Comparison of ENCODE assay signal across 27 cellular contexts in the genomic region with DNA sequence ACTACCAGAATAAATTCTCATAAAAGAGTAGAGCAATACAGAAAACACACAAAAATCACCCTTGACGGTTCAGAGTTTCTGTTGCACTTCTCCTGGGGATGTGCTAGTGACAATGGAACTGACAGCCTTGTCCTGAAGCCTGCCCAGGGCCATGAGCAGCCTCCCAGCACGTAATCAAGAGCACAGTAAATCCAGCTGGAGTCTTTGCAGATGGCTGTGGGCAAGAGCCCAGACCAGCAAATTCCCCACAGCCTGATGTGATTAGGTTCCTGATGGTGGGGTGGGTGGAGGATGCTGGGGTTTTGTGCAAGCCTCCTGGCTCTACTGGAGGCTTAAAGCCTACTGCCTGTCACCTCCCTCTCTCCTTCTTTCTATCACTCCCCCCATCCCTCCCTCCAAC. TPM values are rescaled to one million over a fixed set of nuclear protein-coding genes. Genes with fewer than 3 reads are reported as not detected.
"Had no signal": no experiment of that assay in that cellular context is flagged by ENCODE, and none has a peak within 500 bp of the region (broad histone marks: within the 10 kb centered on the region; RNA-seq: fewer than 3 reads in every experiment).

No MANE protein-coding gene starts in this region.

- H3K27ac Mint-ChIP-seq: activated CD4-positive, alpha-beta memory T cell treated with anti-CD3 and anti-CD28 coated beads, Interleukin-2, amount 10 ng/mL, durations not matched to agents 7 days and 5 days; activated CD8-positive, alpha-beta memory T cell treated with anti-CD3 and anti-CD28 coated beads, Interleukin-2, amount 10 ng/mL, durations not matched to agents 7 days and 5 days; activated naive CD8-positive, alpha-beta T cell treated with anti-CD3 and anti-CD28 coated beads, Interleukin-2, amount 10 ng/mL, durations not matched to agents 7 days and 5 days; activated T-helper 17 cell treated with anti-CD3 and anti-CD28 coated beads, Interleukin-2, amount 50 U/mL, for 72 hours; endodermal cell; immature natural killer cell; naive thymus-derived CD4-positive, alpha-beta T cell had no signal

- H3K4me3 Mint-ChIP-seq: activated CD4-positive, alpha-beta memory T cell treated with anti-CD3 and anti-CD28 coated beads, Interleukin-2, amount 10 ng/mL, durations not matched to agents 7 days and 5 days; activated CD8-positive, alpha-beta memory T cell treated with anti-CD3 and anti-CD28 coated beads, Interleukin-2, amount 10 ng/mL, durations not matched to agents 7 days and 5 days; activated naive CD8-positive, alpha-beta T cell treated with anti-CD3 and anti-CD28 coated beads, Interleukin-2, amount 10 ng/mL, durations not matched to agents 7 days and 5 days; activated T-helper 17 cell treated with anti-CD3 and anti-CD28 coated beads, Interleukin-2, amount 50 U/mL, for 72 hours; central memory CD8-positive, alpha-beta T cell; endodermal cell; immature natural killer cell; naive thymus-derived CD4-positive, alpha-beta T cell had no signal

- H3K4me1 Mint-ChIP-seq: activated CD4-positive, alpha-beta memory T cell treated with anti-CD3 and anti-CD28 coated beads, Interleukin-2, amount 10 ng/mL, durations not matched to agents 7 days and 5 days; activated CD8-positive, alpha-beta memory T cell treated with anti-CD3 and anti-CD28 coated beads, Interleukin-2, amount 10 ng/mL, durations not matched to agents 7 days and 5 days; activated naive CD8-positive, alpha-beta T cell treated with anti-CD3 and anti-CD28 coated beads, Interleukin-2, amount 10 ng/mL, durations not matched to agents 7 days and 5 days; activated T-helper 17 cell treated with anti-CD3 and anti-CD28 coated beads, Interleukin-2, amount 50 U/mL, for 72 hours; central memory CD8-positive, alpha-beta T cell; immature natural killer cell had no signal

- H3K9me3 ChIP-seq: colonic mucosa, heart right ventricle, prostate gland, tibial artery had no signal

- H3K4me1 ChIP-seq: colonic mucosa, prostate gland, tibial artery had no signal

- H3K36me3 Mint-ChIP-seq: activated CD8-positive, alpha-beta memory T cell treated with anti-CD3 and anti-CD28 coated beads, Interleukin-2, amount 10 ng/mL, durations not matched to agents 7 days and 5 days; activated naive CD8-positive, alpha-beta T cell treated with anti-CD3 and anti-CD28 coated beads, Interleukin-2, amount 10 ng/mL, durations not matched to agents 7 days and 5 days; immature natural killer cell; naive thymus-derived CD4-positive, alpha-beta T cell had no signal

- H3K36me3 ChIP-seq: brain microvascular endothelial cell, colonic mucosa, heart right ventricle, prostate gland, tibial artery had no signal

- H3K27ac ChIP-seq: brain microvascular endothelial cell, colonic mucosa, epithelial cell of prostate, heart right ventricle, prostate gland, skin epidermis, tibial artery had no signal

- H3K4me3 ChIP-seq: colonic mucosa, heart right ventricle, prostate gland, skin epidermis, tibial artery had no signal

- ATAC-seq: activated CD8-positive, alpha-beta memory T cell treated with anti-CD3 and anti-CD28 coated beads, Interleukin-2, amount 10 ng/mL, durations not matched to agents 7 days and 5 days; activated T-helper 17 cell treated with anti-CD3 and anti-CD28 coated beads, Interleukin-2, amount 50 U/mL, for 72 hours; naive thymus-derived CD4-positive, alpha-beta T cell; stimulated activated naive CD8-positive, alpha-beta T cell treated with anti-CD3 and anti-CD28 coated beads, Interleukin-15, Interleukin-2, amounts not matched to agents 100 U/mL and 50 U/mL, for 24 hours had no signal

- H3K9me3 Mint-ChIP-seq: activated CD4-positive, alpha-beta memory T cell treated with anti-CD3 and anti-CD28 coated beads, Interleukin-2, amount 10 ng/mL, durations not matched to agents 7 days and 5 days; activated naive CD8-positive, alpha-beta T cell treated with anti-CD3 and anti-CD28 coated beads, Interleukin-2, amount 10 ng/mL, durations not matched to agents 7 days and 5 days; activated T-helper 17 cell treated with anti-CD3 and anti-CD28 coated beads, Interleukin-2, amount 50 U/mL, for 72 hours; central memory CD8-positive, alpha-beta T cell; endodermal cell had no signal

- H3K27me3 ChIP-seq: brain microvascular endothelial cell, colonic mucosa had no signal

- DNase-seq: activated CD4-positive, alpha-beta memory T cell treated with anti-CD3 and anti-CD28 coated beads, Interleukin-2, amount 10 ng/mL, durations not matched to agents 7 days and 5 days; activated CD4-positive, alpha-beta T cell treated with anti-CD3 and anti-CD28 coated beads for 48 hours; activated CD4-positive, CD25-positive, alpha-beta regulatory T cell; activated CD8-positive, alpha-beta memory T cell treated with anti-CD3 and anti-CD28 coated beads, Interleukin-2, amount 10 ng/mL, durations not matched to agents 7 days and 5 days; activated naive CD4-positive, alpha-beta T cell treated with Interleukin-2 at 50 U/mL for 16 hours; activated naive CD8-positive, alpha-beta T cell treated with anti-CD3 and anti-CD28 coated beads, Interleukin-2, amount 10 ng/mL, durations not matched to agents 7 days and 5 days; brain microvascular endothelial cell; colonic mucosa; endodermal cell; heart right ventricle; immature natural killer cell; kidney glomerular epithelial cell; mesenchymal stem cell; naive thymus-derived CD4-positive, alpha-beta T cell; stimulated activated naive CD8-positive, alpha-beta T cell treated with anti-CD3 and anti-CD28 coated beads, Interleukin-15, Interleukin-2, amounts not matched to agents 100 U/mL and 50 U/mL, for 24 hours; T-helper 9 cell; tibial artery had no signal

RNA-seq across cellular contexts. Expression of gene SLC6A5, which starts 17.9 kb away (rescaled TPM):
- total RNA-seq: activated CD4-positive, alpha-beta memory T cell treated with anti-CD3 and anti-CD28 coated beads, Interleukin-2, amount 10 ng/mL, durations not matched to agents 7 days and 5 days; activated CD8-positive, alpha-beta memory T cell treated with anti-CD3 and anti-CD28 coated beads, Interleukin-2, amount 10 ng/mL, durations not matched to agents 7 days and 5 days; activated naive CD8-positive, alpha-beta T cell treated with anti-CD3 and anti-CD28 coated beads, Interleukin-2, amount 10 ng/mL, durations not matched to agents 7 days and 5 days; activated T-helper 17 cell treated with anti-CD3 and anti-CD28 coated beads, Interleukin-2, amount 50 U/mL, for 72 hours; colonic mucosa; endodermal cell; frontal cortex; heart right ventricle; lower leg skin; mucosa of gallbladder; naive thymus-derived CD4-positive, alpha-beta T cell; osteocyte; urinary bladder had no signal
- polyA plus RNA-seq: heart right ventricle; immature natural killer cell; naive thymus-derived CD4-positive, alpha-beta T cell; urinary bladder had no signal

RNA-seq across cellular contexts. Expression of gene NELL1, which starts 52.0 kb away (rescaled TPM):
- total RNA-seq: activated CD4-positive, alpha-beta memory T cell treated with anti-CD3 and anti-CD28 coated beads, Interleukin-2, amount 10 ng/mL, durations not matched to agents 7 days and 5 days; activated CD8-positive, alpha-beta memory T cell treated with anti-CD3 and anti-CD28 coated beads, Interleukin-2, amount 10 ng/mL, durations not matched to agents 7 days and 5 days; activated naive CD8-positive, alpha-beta T cell treated with anti-CD3 and anti-CD28 coated beads, Interleukin-2, amount 10 ng/mL, durations not matched to agents 7 days and 5 days; activated T-helper 17 cell treated with anti-CD3 and anti-CD28 coated beads, Interleukin-2, amount 50 U/mL, for 72 hours; heart right ventricle; naive thymus-derived CD4-positive, alpha-beta T cell; osteocyte had no signal
- polyA plus RNA-seq: heart right ventricle; immature natural killer cell; naive thymus-derived CD4-positive, alpha-beta T cell had no signal
